In the genomic region with DNA sequence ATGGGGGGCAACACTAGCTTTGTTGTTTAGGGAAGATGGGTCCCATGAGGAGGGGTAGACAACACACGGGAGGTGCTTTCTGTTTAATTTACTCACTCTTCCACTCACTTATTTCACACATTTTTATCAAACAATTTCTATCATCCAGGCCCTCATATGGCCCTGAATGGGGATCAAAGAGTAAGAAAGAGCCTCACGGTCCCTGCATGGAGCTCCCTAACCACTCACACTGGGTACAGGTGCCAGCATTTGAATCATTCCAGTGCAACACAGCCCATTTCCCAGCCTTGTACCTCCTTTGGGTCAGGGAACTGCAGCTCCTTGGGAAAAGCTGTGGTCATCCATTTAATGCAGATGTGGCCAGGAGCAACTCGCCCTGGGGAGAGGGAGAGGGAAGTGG, we compare ENCODE assay signal across 25 cellular contexts.
"Had no signal": no experiment of that assay in that cellular context is flagged by ENCODE, and none has a peak within 500 bp of the region (broad histone marks: within the 10 kb centered on the region; RNA-seq: fewer than 3 reads in every experiment).

No MANE protein-coding gene starts in this region.

- H3K9me3 ChIP-seq: MG63, SJSA1 had no signal

- ATAC-seq: Panc1 had no signal

- H3K27me3 ChIP-seq: MG63, SJSA1 had no signal

- FAIRE-seq: HTR-8/SVneo had no signal

- H3K27ac ChIP-seq: HL-60, RWPE1, SJSA1, SK-N-MC had no signal

- H3K36me3 ChIP-seq: MG63, SJSA1 had no signal

- DNase-seq: Karpas-422, KG1, MG63, NCI-H1092, NCI-H1105 treated with DMSO at 0.1 percent for 48 hours, NCI-H1417 treated with DMSO at 0.1 percent for 48 hours, NCI-H146, NCI-H1694 treated with DMSO at 0.1 percent for 48 hours, NCI-H1930, NCI-H2081, NCI-H2107, NCI-H226, NCI-H446, NCI-H510A, NCI-H524 treated with DMSO at 0.1 percent for 48 hours, NCI-H69, NCI-H774, SHP77 treated with DMSO at 0.1 percent for 48 hours, SW 1271 had no signal

- H3K4me3 ChIP-seq: MG63, SJSA1, SK-N-MC had no signal

- H3K4me1 ChIP-seq: SJSA1 had no signal
